In genomic region chr13:21671793-21672680, GRCh38 we compare ENCODE assay signal across 8 cellular contexts. TPM values are rescaled to one million over a fixed set of nuclear protein-coding genes. Genes with fewer than 3 reads are reported as not detected.
DNase-seq lines count a peak whose midpoint lies in the region; ATAC-seq, FAIRE-seq and TF ChIP-seq lines count a peak whose summit lies in the region.

No MANE protein-coding gene starts in this region.

- no peaks in the 10 kb centered on the region for H3K36me3 Mint-ChIP-seq in CD4-positive, alpha-beta T cell (ENCODE audit: low read depth)
- no peaks in the 10 kb centered on the region for H3K36me3 Mint-ChIP-seq in astrocyte (ENCODE audit: low read depth, unreplicated experiment)
- no peaks in the 10 kb centered on the region for H3K36me3 Mint-ChIP-seq in naive thymus-derived CD8-positive, alpha-beta T cell

- peaks cover 7% of the 10 kb centered on the region for H4K20me1 ChIP-seq in astrocyte (ENCODE audit: insufficient read depth, low read length)

- no peak overlapping the region for H2AFZ ChIP-seq in astrocyte (ENCODE audit: low read depth, low read length)

- H3K4me3 Mint-ChIP-seq in CD4-positive, alpha-beta T cell = peak overlapping the region; percentile 92
- peak overlapping the region; percentile 81 for H3K4me3 Mint-ChIP-seq in astrocyte (ENCODE audit: unreplicated experiment)
- peak overlapping the region; percentile 89 to 97 (median 94) for H3K4me3 Mint-ChIP-seq in naive thymus-derived CD8-positive, alpha-beta T cell

- no peak overlapping the region for H3K9ac ChIP-seq in astrocyte (ENCODE audit: low read length)

- no peak for DNase-seq in CD4-positive, alpha-beta T cell
- DNase-seq in HT-29 (ENCODE audit: low spot score) = peak; percentile 49
- DNase-seq in astrocyte (ENCODE audit: low read depth) = no peak
- DNase-seq in naive thymus-derived CD8-positive, alpha-beta T cell = peak in 2 of 10 donors; percentile 12 to 13
- no peak for DNase-seq in urothelium cell line (ENCODE audit: low spot score)
- DNase-seq in stimulated activated CD4-positive, alpha-beta T cell treated with anti-CD3 and anti-CD28 coated beads, Interleukin-2, amount 100 ng/mL, for 24 hours = no peak

- no peaks in the 10 kb centered on the region for H3K9me3 Mint-ChIP-seq in CD4-positive, alpha-beta T cell
- H3K9me3 Mint-ChIP-seq in astrocyte (ENCODE audit: unreplicated experiment) = no peaks in the 10 kb centered on the region
- no peaks in the 10 kb centered on the region for H3K9me3 Mint-ChIP-seq in naive thymus-derived CD8-positive, alpha-beta T cell

- CTCF ChIA-PET in CD4-positive, alpha-beta T cell (lab: Charles Lee) = interaction anchor here (1.8 to 2.7 kb wide), 2 partner anchors 34 kb away, joined by 8 to 13 read pairs; no protein-coding TSS in a partner anchor

- H3K36me3 ChIP-seq in astrocyte (ENCODE audit: insufficient read depth, low read length) = no peaks in the 10 kb centered on the region

- POLR2A ChIA-PET in CD4-positive, alpha-beta T cell (lab: Charles Lee) = interaction anchor here (2.2 to 5.8 kb wide), 4 partner anchors 34 to 389 kb away, joined by 6 to 72 read pairs (median 18); partner anchors contain the start of gene MICU2
- POLR2A ChIA-PET in naive thymus-derived CD8-positive, alpha-beta T cell (lab: Charles Lee) = interaction anchor here (2.6 to 5.4 kb wide), 3 partner anchors 34 to 389 kb away, joined by 10 to 27 read pairs (median 16); partner anchors contain the start of gene MICU2

- FAIRE-seq in astrocyte (lab: Jason Lieb, UNC) = no peak
- no peak for FAIRE-seq in urothelium cell line (lab: Jason Lieb, UNC)

- H3K9me3 ChIP-seq in CD4-positive, alpha-beta T cell (ENCODE audit: control insufficient read depth, low read length) = no peaks in the 10 kb centered on the region
- H3K9me3 ChIP-seq in astrocyte (ENCODE audit: insufficient read depth, low read depth, low read length) = no peaks in the 10 kb centered on the region

- ATAC-seq in CD4-positive, alpha-beta T cell (ENCODE audit: poor library complexity) = no peak
- ATAC-seq in naive thymus-derived CD8-positive, alpha-beta T cell = no peak
- ATAC-seq in GM18517 (IDR thresholded peaks at IDR 0.05; ENCODE audit: unreplicated experiment) = no peak
- ATAC-seq in GM18858 (IDR thresholded peaks at IDR 0.05; ENCODE audit: unreplicated experiment) = no peak

- intact Hi-C loops in CD4-positive, alpha-beta T cell (cut with DNase I, micrococcal nuclease) = loop anchor here (2.0 to 10.0 kb wide), 6 partner anchors 35 to 1703 kb away; partner anchors contain the start of gene MICU2 (in 1 of the 2)

- peak overlapping the region; percentile 77 for H3K27ac Mint-ChIP-seq in CD4-positive, alpha-beta T cell
- H3K27ac Mint-ChIP-seq in astrocyte (ENCODE audit: unreplicated experiment) = no peak overlapping the region
- H3K27ac Mint-ChIP-seq in naive thymus-derived CD8-positive, alpha-beta T cell = peak overlapping the region in 8 of 10 donors; percentile 12 to 92 (median 76)

- no peak overlapping the region for H3K4me2 ChIP-seq in astrocyte (ENCODE audit: low read length)

- peaks cover 25% of the 10 kb centered on the region for H3K4me1 ChIP-seq in astrocyte (ENCODE audit: insufficient read depth, low read length)

- no peaks in the 10 kb centered on the region for H3K79me2 ChIP-seq in astrocyte (ENCODE audit: insufficient read depth, low read length)

- peaks cover 50% of the 10 kb centered on the region for H3K27me3 Mint-ChIP-seq in CD4-positive, alpha-beta T cell
- peaks cover 55% of the 10 kb centered on the region for H3K27me3 Mint-ChIP-seq in astrocyte (ENCODE audit: low read depth, unreplicated experiment)
- H3K27me3 Mint-ChIP-seq in naive thymus-derived CD8-positive, alpha-beta T cell = peaks cover 0 to 35% (median under 1%) of the 10 kb centered on the region in 5 donors

- no peak for TF ChIP-seq CTCF in CD4-positive, alpha-beta T cell (IDR thresholded peaks at IDR 0.05)
- TF ChIP-seq CTCF in astrocyte (IDR thresholded peaks at IDR 0.05; ENCODE audit: insufficient read depth, low read depth, low read length) = no peak

- peaks cover 31% of the 10 kb centered on the region for H3K27me3 ChIP-seq in CD4-positive, alpha-beta T cell (ENCODE audit: control insufficient read depth, insufficient read depth, low read length)
- peaks cover 56% of the 10 kb centered on the region for H3K27me3 ChIP-seq in astrocyte (ENCODE audit: insufficient read depth, low read length)

- H3K27ac ChIP-seq in CD4-positive, alpha-beta T cell (ENCODE audit: low read depth, low read length) = no peak overlapping the region
- H3K27ac ChIP-seq in astrocyte (ENCODE audit: low read depth, low read length) = no peak overlapping the region

- no peak overlapping the region for H3K4me3 ChIP-seq in astrocyte (ENCODE audit: insufficient read depth, low read depth, low read length)

- peaks cover 47% of the 10 kb centered on the region for H3K4me1 Mint-ChIP-seq in CD4-positive, alpha-beta T cell (ENCODE audit: low read depth)
- peaks cover 9% of the 10 kb centered on the region for H3K4me1 Mint-ChIP-seq in astrocyte (ENCODE audit: low read depth, unreplicated experiment)
- H3K4me1 Mint-ChIP-seq in naive thymus-derived CD8-positive, alpha-beta T cell = peaks cover 20 to 58% (median 48%) of the 10 kb centered on the region in 4 donors

RNA-seq across cellular contexts. Expression of gene FGF9, which starts 1.2 kb away (rescaled TPM):
- total RNA-seq in CD4-positive, alpha-beta T cell = 1 to 10 TPM; 2.2 to 3.4 TPM
- total RNA-seq in HT-29 (2014; rRNA removed; shearing (Covaris generic)) = 3.7 and 8.3 TPM in 2 replicates
- 0.22 and 0.27 TPM in 2 replicates for total RNA-seq in astrocyte
- total RNA-seq in naive thymus-derived CD8-positive, alpha-beta T cell = 1 to 10 TPM; 4.6 to 5.0 TPM
- polyA plus RNA-seq in naive thymus-derived CD8-positive, alpha-beta T cell = 1 to 10 TPM; 1.3 to 3.5 (median 1.9) TPM
